1 cellular context compared by ENCODE assay signal in genomic region chr19:44002566-44003460, GRCh38.
TF ChIP-seq lines count a peak whose summit lies in the region.

Gene ZNF230 (plus strand): TSS chr19:44002957. CDS start chr19:44007079, 4,122 bp downstream.

TF ChIP-seq in HCT116, 20 proteins besides CTCF, POLR2A, EP300 and RAD21 (continued from another document):
- TF ChIP-seq SIN3A (IDR thresholded peaks at IDR 0.05; ENCODE audit: low read depth), result peak; percentile 76
- TF ChIP-seq EZH2phosphoT487 (IDR thresholded peaks at IDR 0.05; ENCODE audit: borderline replicate concordance), result no peak
- no peak for TF ChIP-seq JUND (IDR thresholded peaks at IDR 0.05)
- TF ChIP-seq REST (IDR thresholded peaks at IDR 0.05; ENCODE audit: low read depth), result no peak
- TF ChIP-seq SRF (IDR thresholded peaks at IDR 0.05; ENCODE audit: low read depth), result 0 out of 2 replicates have a peak, but pooled peaks have one; percentile 42
- TF ChIP-seq ELF1 (IDR thresholded peaks at IDR 0.05; ENCODE audit: borderline replicate concordance, low read depth), result peak; percentile 93
